Comparison of ENCODE assay signal across 1 cellular context in the genomic region with DNA sequence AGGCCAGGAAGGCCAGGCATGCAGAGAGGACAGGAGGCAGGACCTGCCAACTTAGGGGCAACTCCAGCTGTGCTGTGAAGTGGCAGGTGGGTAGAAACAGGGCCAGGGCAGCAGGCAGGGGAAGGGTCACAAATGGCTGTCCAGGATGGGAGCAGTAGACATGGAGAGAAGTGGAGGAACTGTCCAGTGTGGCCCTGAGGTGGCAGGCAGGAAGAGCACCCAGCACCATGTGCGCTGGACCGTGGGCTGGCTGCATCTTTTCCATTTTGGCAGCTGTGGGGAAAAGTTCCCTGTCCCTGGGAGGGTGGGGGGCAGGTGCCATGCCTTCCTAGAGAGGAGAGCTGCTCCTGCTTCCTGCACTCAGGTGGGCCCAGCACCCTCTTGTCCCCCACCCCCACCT.
TF ChIP-seq lines count a peak whose summit lies in the region.

No MANE protein-coding gene starts in this region.

TF ChIP-seq in IMR-90, 13 proteins besides CTCF, POLR2A, EP300 and RAD21:
- TF ChIP-seq CEBPB (IDR thresholded peaks at IDR 0.05; ENCODE audit: low read depth, low read length) (no peak), MAZ (IDR thresholded peaks at IDR 0.05; ENCODE audit: borderline replicate concordance, low read depth, low read length) (no peak), RCOR1 (IDR thresholded peaks at IDR 0.05; ENCODE audit: insufficient replicate concordance, low read length) (no peak), SMC3 (IDR thresholded peaks at IDR 0.05; ENCODE audit: low read depth, low read length) (no peak)
- TF ChIP-seq, protein P1, sequence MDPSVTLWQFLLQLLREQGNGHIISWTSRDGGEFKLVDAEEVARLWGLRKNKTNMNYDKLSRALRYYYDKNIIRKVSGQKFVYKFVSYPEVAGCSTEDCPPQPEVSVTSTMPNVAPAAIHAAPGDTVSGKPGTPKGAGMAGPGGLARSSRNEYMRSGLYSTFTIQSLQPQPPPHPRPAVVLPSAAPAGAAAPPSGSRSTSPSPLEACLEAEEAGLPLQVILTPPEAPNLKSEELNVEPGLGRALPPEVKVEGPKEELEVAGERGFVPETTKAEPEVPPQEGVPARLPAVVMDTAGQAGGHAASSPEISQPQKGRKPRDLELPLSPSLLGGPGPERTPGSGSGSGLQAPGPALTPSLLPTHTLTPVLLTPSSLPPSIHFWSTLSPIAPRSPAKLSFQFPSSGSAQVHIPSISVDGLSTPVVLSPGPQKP (IDR thresholded peaks at IDR 0.05; ENCODE audit: borderline replicate concordance, low read depth, low read length), result no peak
- TF ChIP-seq, protein P2, sequence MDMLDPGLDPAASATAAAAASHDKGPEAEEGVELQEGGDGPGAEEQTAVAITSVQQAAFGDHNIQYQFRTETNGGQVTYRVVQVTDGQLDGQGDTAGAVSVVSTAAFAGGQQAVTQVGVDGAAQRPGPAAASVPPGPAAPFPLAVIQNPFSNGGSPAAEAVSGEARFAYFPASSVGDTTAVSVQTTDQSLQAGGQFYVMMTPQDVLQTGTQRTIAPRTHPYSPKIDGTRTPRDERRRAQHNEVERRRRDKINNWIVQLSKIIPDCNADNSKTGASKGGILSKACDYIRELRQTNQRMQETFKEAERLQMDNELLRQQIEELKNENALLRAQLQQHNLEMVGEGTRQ (IDR thresholded peaks at IDR 0.05; ENCODE audit: low read depth, low read length), result no peak
